Comparison of ENCODE assay signal across 28 cellular contexts in genomic region chr5:129448654-129449053, GRCh38. TPM values are rescaled to one million over a fixed set of nuclear protein-coding genes. Genes with fewer than 3 reads are reported as not detected.
DNase-seq lines count a peak whose midpoint lies in the region; ATAC-seq, FAIRE-seq and TF ChIP-seq lines count a peak whose summit lies in the region.
"Had no signal": no experiment of that assay in that cellular context is flagged by ENCODE, and none has a peak within 500 bp of the region (broad histone marks: within the 10 kb centered on the region; RNA-seq: fewer than 3 reads in every experiment).

No MANE protein-coding gene starts in this region.

- FAIRE-seq in HepG2 (lab: Jason Lieb, UNC) (no peak), K562 (lab: Jason Lieb, UNC) (no peak)
- FAIRE-seq: A204.1, GM12891 had no signal

- WGBS in HepG2 (ENCODE audit: low lambda C conversion rate), result 3% methylated on average over 4 of the region's 4 CpGs
- WGBS in right lobe of liver (ENCODE audit: insufficient coverage, low coverage, low lambda C conversion rate, missing lambda C conversion rate), result 69% methylated on average over 4 of the region's 4 CpGs
- WGBS in K562 (ENCODE audit: insufficient coverage, low coverage, missing lambda C conversion rate), result 0% methylated on average over 4 of the region's 4 CpGs

- no peak for ATAC-seq in HepG2
- ATAC-seq in right lobe of liver, result no peak
- no peak for ATAC-seq in K562
- ATAC-seq in SK-N-SH treated with all-trans-retinoic acid at 6 μM for 48 hours, result no peak
- no peak for ATAC-seq in GM18858 (IDR thresholded peaks at IDR 0.05; ENCODE audit: unreplicated experiment)

- H3K4me2 ChIP-seq in HepG2 (ENCODE audit: low read depth, low read length) (no peak overlapping the region), K562 (ENCODE audit: insufficient read depth, low read length) (no peak overlapping the region)
- H3K4me2 ChIP-seq: BLaER1 had no signal

- TF ChIP-seq RAD21 in HepG2 (CRISPR knock-in tag; IDR thresholded peaks at IDR 0.05) (no peak), K562 (CRISPR knock-in tag; conservative IDR thresholded peaks at IDR 0.05 in 1 of 2, IDR thresholded peaks at IDR 0.05 in 1 of 2) (no peak)

- intact Hi-C loops in HepG2 (cut with micrococcal nuclease; ENCODE audit: unreplicated experiment) (no loop called here), right lobe of liver (cut with DNase I) (no loop called here), K562 (cut with micrococcal nuclease) (no loop called here)

- POLR2A ChIA-PET in HepG2 (lab: Yijun Ruan, JAX) (no interaction called here), K562 (lab: Yijun Ruan, JAX) (no interaction called here)

- no peaks in the 10 kb centered on the region for H3K9me3 ChIP-seq in HepG2 (ENCODE audit: low read length)
- no peaks in the 10 kb centered on the region for H3K9me3 ChIP-seq in right lobe of liver
- H3K9me3 ChIP-seq in K562 (replicated peaks; ENCODE audit: control insufficient read depth, insufficient read depth, low read depth, low read length), result peaks cover 4% of the 10 kb centered on the region; the same call in 1 of the 2 replicates
- H3K9me3 ChIP-seq: BE2C, BLaER1 had no signal

- DNase-seq in HepG2 (ENCODE audit: low spot score), result no peak
- DNase-seq in right lobe of liver, result no peak
- DNase-seq in NCI-H69 (lab: John Stamatoyannopoulos, UW), result peak; percentile 12
- DNase-seq in K562 (ENCODE audit: extremely low read depth in 1 of 4, low spot score in 3 of 4), result no peak
- DNase-seq: 8988T; ACHN; BE2C; C1 segment of cervical spinal cord; CD4-positive, alpha-beta memory T cell; CD4-positive, CD25-positive, alpha-beta regulatory T cell; CD8-positive, alpha-beta memory T cell; COR-L47; DMS 273 treated with DMSO at 0.1 percent for 48 hours; DMS153; DMS53; DMS79; DND-41; EL; GDM1 had no signal

- TF ChIP-seq EP300 in HepG2 (IDR thresholded peaks at IDR 0.05; ENCODE audit: low read depth in 2 of 2, low read length in 2 of 2), result no peak
- TF ChIP-seq EP300 in HepG2 (CRISPR knock-in tag; IDR thresholded peaks at IDR 0.05; ENCODE audit: borderline replicate concordance), result no peak
- no peak for TF ChIP-seq EP300 in K562 (IDR thresholded peaks at IDR 0.05; ENCODE audit: low read length)

- in situ Hi-C loops in HepG2 (cut with HindIII; ENCODE audit: extremely low pct_ligation_motif_present, low pct_unique_long_range_greater_than_20kb), result no loop called here
- in situ Hi-C loops in K562 (cut with MboI), result no loop called here

- no peaks in the 10 kb centered on the region for H3K27me3 ChIP-seq in HepG2 (ENCODE audit: control insufficient read depth in 1 of 2, insufficient read depth in 2 of 2, low read length in 2 of 2)
- no peaks in the 10 kb centered on the region for H3K27me3 ChIP-seq in right lobe of liver
- no peaks in the 10 kb centered on the region for H3K27me3 ChIP-seq in K562 (ENCODE audit: control insufficient read depth in 2 of 2, insufficient read depth in 2 of 2, low read length in 2 of 2)
- H3K27me3 ChIP-seq: BE2C, BLaER1 had no signal

- no peak for TF ChIP-seq POLR2A in HepG2 (IDR thresholded peaks at IDR 0.05; ENCODE audit: insufficient read depth in 1 of 2, low read depth in 2 of 2, low read length in 2 of 2)
- no peak for TF ChIP-seq POLR2A in right lobe of liver (IDR thresholded peaks at IDR 0.05)
- no peak for TF ChIP-seq POLR2A in K562 (conservative IDR thresholded peaks at IDR 0.05)

- no peaks in the 10 kb centered on the region for H3K4me1 ChIP-seq in HepG2 (ENCODE audit: insufficient read depth, low read length)
- no peaks in the 10 kb centered on the region for H3K4me1 ChIP-seq in right lobe of liver
- no peaks in the 10 kb centered on the region for H3K4me1 ChIP-seq in K562 (replicated peaks in 1 of 2; ENCODE audit: control insufficient read depth in 2 of 2, insufficient read depth in 2 of 2, low read length in 2 of 2)
- H3K4me1 ChIP-seq: BLaER1 had no signal

- H3K27ac ChIP-seq in HepG2 (ENCODE audit: extremely low read length, insufficient read depth, low read length) (no peak overlapping the region), right lobe of liver (no peak overlapping the region), K562 (ENCODE audit: extremely low read depth, low read depth, low read length) (no peak overlapping the region)
- H3K27ac ChIP-seq: BLaER1 had no signal

- H4K20me1 ChIP-seq in HepG2 (ENCODE audit: insufficient read depth, low read length) (no peaks in the 10 kb centered on the region), K562 (replicated peaks; ENCODE audit: control insufficient read depth, insufficient read depth, low read length) (no peaks in the 10 kb centered on the region)
- H4K20me1 ChIP-seq: BLaER1 had no signal

- H3K36me3 ChIP-seq in HepG2 (replicated peaks in 1 of 2; ENCODE audit: control insufficient read depth in 1 of 2, insufficient read depth in 2 of 2, low read length in 2 of 2) (no peaks in the 10 kb centered on the region), right lobe of liver (no peaks in the 10 kb centered on the region), K562 (ENCODE audit: control insufficient read depth, insufficient read depth, low read length) (no peaks in the 10 kb centered on the region)
- H3K36me3 ChIP-seq: BE2C, BLaER1 had no signal

- no peak for TF ChIP-seq CTCF in HepG2 (CRISPR knock-in tag; IDR thresholded peaks at IDR 0.05)
- TF ChIP-seq CTCF in right lobe of liver (IDR thresholded peaks at IDR 0.05), result no peak
- no peak for TF ChIP-seq CTCF in K562 (IDR thresholded peaks at IDR 0.05 in 2 of 3, conservative IDR thresholded peaks at IDR 0.05 in 1 of 3; ENCODE audit: insufficient read depth in 2 of 3, low read depth in 1 of 3, low read length in 3 of 3)

- CTCF ChIA-PET in HepG2 (lab: Yijun Ruan, JAX; ENCODE audit: low intra/inter-chr PET ratio, low total read pairs), result no interaction called here
- CTCF ChIA-PET in K562 (lab: Yijun Ruan, JAX; ENCODE audit: low intra/inter-chr PET ratio), result no interaction called here

- no peaks in the 10 kb centered on the region for H3K9me1 ChIP-seq in K562 (ENCODE audit: control insufficient read depth, insufficient read depth, low read length)

- no peak overlapping the region for H3K4me3 ChIP-seq in HepG2 (replicated peaks in 1 of 3; ENCODE audit: insufficient read depth in 1 of 3, low read depth in 2 of 3, low read length in 3 of 3)
- no peak overlapping the region for H3K4me3 ChIP-seq in right lobe of liver
- H3K4me3 ChIP-seq in K562, result no peak overlapping the region
- H3K4me3 ChIP-seq: BLaER1 had no signal

- no TSS peak for BruUV-seq in HepG2 (replicated peaks; lab: Mats Ljungman, UMichigan)
- no TSS peak for BruUV-seq in K562 (replicated peaks; lab: Mats Ljungman, UMichigan)

- H2AFZ ChIP-seq in HepG2 (ENCODE audit: low read length) (no peak overlapping the region), K562 (ENCODE audit: low read depth, low read length) (no peak overlapping the region)

- no peak overlapping the region for H3K9ac ChIP-seq in HepG2 (ENCODE audit: insufficient read depth, low read depth, low read length)
- no peak overlapping the region for H3K9ac ChIP-seq in K562 (ENCODE audit: insufficient read depth in 1 of 2, low read depth in 2 of 2, low read length in 2 of 2)
- H3K9ac ChIP-seq: BLaER1 had no signal

- H3K79me2 ChIP-seq in HepG2 (ENCODE audit: insufficient read depth, low read length) (no peaks in the 10 kb centered on the region), K562 (ENCODE audit: control insufficient read depth, insufficient read depth, low read length) (no peaks in the 10 kb centered on the region)

TF ChIP-seq in SK-N-SH treated with all-trans-retinoic acid at 6 μM for 48 hours, 23 proteins besides CTCF, POLR2A, EP300 and RAD21 (continues in another document):
- TF ChIP-seq ZC3H10 (CRISPR knock-in tag; IDR thresholded peaks at IDR 0.05), result no peak
- no peak for TF ChIP-seq OSR1 (CRISPR knock-in tag; IDR thresholded peaks at IDR 0.05)

RNA-seq across cellular contexts. Expression of gene ADAMTS19, which starts 11.4 kb away (rescaled TPM):
- total RNA-seq in HepG2 (2016; rRNA removed; fragmentation: Illumina TruSeq; extraction: Trizol), result not detected in 2 replicates
- total RNA-seq in HepG2 (2016; cell fraction: cytosol; rRNA removed; fragmentation: Illumina TruSeq; extraction: Trizol; ENCODE audit: low read depth), result not detected in 2 replicates
- total RNA-seq in HepG2 (2016; cell fraction: insoluble cytoplasmic fraction; rRNA removed; fragmentation: Illumina TruSeq; extraction: Trizol), result not detected in 2 replicates
- not detected in 2 replicates for total RNA-seq in HepG2 (2016; cell fraction: membrane; rRNA removed; fragmentation: Illumina TruSeq; extraction: Trizol)
- not detected in 2 replicates for total RNA-seq in HepG2 (2016; cell fraction: nucleus; rRNA removed; fragmentation: Illumina TruSeq; extraction: Trizol)
- polyA plus RNA-seq in HepG2 (2011; rRNA removed), result not detected in 2 replicates
- not detected in 2 replicates for polyA plus RNA-seq in HepG2 (2011; cell fraction: cytosol; rRNA removed)
- not detected in 2 replicates for polyA plus RNA-seq in HepG2 (2011; cell fraction: nucleus; rRNA removed)
- not detected in 2 replicates for polyA plus RNA-seq in HepG2 (2012)
- not detected in 2 replicates for polyA plus RNA-seq in HepG2 (2016; cell fraction: cytosol; fragmentation: Illumina TruSeq; extraction: Trizol; ENCODE audit: low read depth)
- not detected in 2 replicates for polyA plus RNA-seq in HepG2 (2016; cell fraction: insoluble cytoplasmic fraction; fragmentation: Illumina TruSeq; extraction: Trizol; ENCODE audit: low read depth)
- not detected in 2 replicates for polyA plus RNA-seq in HepG2 (2016; cell fraction: membrane; fragmentation: Illumina TruSeq; extraction: Trizol; ENCODE audit: low read depth)
- polyA plus RNA-seq in HepG2 (2016; cell fraction: nucleus; fragmentation: Illumina TruSeq; extraction: Trizol; ENCODE audit: insufficient read depth, low read depth), result not detected in 2 replicates
- polyA minus RNA-seq in HepG2 (2011; rRNA and poly(A)+ RNA removed; ENCODE audit: low replicate concordance), result not detected in 2 replicates
- polyA minus RNA-seq in HepG2 (2011; cell fraction: cytosol; rRNA and poly(A)+ RNA removed), result not detected in 2 replicates
- polyA minus RNA-seq in HepG2 (2011; cell fraction: nucleus; rRNA and poly(A)+ RNA removed), result not detected in 2 replicates
- total RNA-seq in right lobe of liver, result not detected
- not detected in 2 replicates for total RNA-seq in K562 (2011; cell fraction: chromatin; rRNA removed; ENCODE audit: low replicate concordance)
- not detected in 2 replicates for total RNA-seq in K562 (2011; cell fraction: nucleolus; rRNA removed)
- not detected in 2 replicates for total RNA-seq in K562 (2011; cell fraction: nucleoplasm; rRNA removed)
- total RNA-seq in K562 (2014; rRNA removed), result not detected in 2 replicates
- total RNA-seq in K562 (2014; rRNA removed; fragmentation: Illumina TruSeq; extraction: Trizol), result not detected in 2 replicates
- total RNA-seq in K562 (2015; rRNA removed; fragmentation: Illumina TruSeq; extraction: Trizol), result not detected in 2 replicates
- not detected in 2 replicates for total RNA-seq in K562 (2021)
- not detected in 2 replicates for polyA plus RNA-seq in K562 (2011; rRNA removed)
- polyA plus RNA-seq in K562 (2011; cell fraction: cytosol; rRNA removed), result not detected in 2 replicates
- polyA plus RNA-seq in K562 (2011; cell fraction: nucleus; rRNA removed), result not detected in 2 replicates
- not detected in 2 replicates for polyA plus RNA-seq in K562 (2012)
- polyA plus RNA-seq in K562 (2014; fragmentation: Illumina TruSeq; extraction: Trizol), result not detected in 2 replicates
- polyA plus RNA-seq in K562 (2014; fragmentation: Nextera tagmentation; extraction: Ambion mirVana), result not detected
- not detected in 2 replicates for polyA plus RNA-seq in K562 (2014; rRNA removed)
- polyA minus RNA-seq in K562 (2011; rRNA and poly(A)+ RNA removed), result not detected in 2 replicates
- polyA minus RNA-seq in K562 (2011; cell fraction: cytosol; rRNA and poly(A)+ RNA removed), result not detected in 2 replicates
- polyA minus RNA-seq in K562 (2011; cell fraction: nucleus; rRNA and poly(A)+ RNA removed), result not detected in 2 replicates
- total RNA-seq: A673; CD4-positive, alpha-beta memory T cell; CD4-positive, CD25-positive, alpha-beta regulatory T cell; CD8-positive, alpha-beta memory T cell; Daoy; G401 had no signal
- polyA plus RNA-seq: CD14-positive monocyte; CD4-positive, alpha-beta memory T cell; CD4-positive, CD25-positive, alpha-beta regulatory T cell; CD8-positive, alpha-beta memory T cell had no signal

Comparison
In these comparisons a context has a peak if more than half of its experiments do, and no peak if none do; other contexts are left out.
1. Of the 241 proteins assayed by ChIP-seq in both HepG2 and K562: peak only in HepG2: none; only in K562: JUNB; in both: none; in neither: 237; mixed calls (peak in some experiments, not most) for 3.